In genomic region chr5:137320056-137321045, GRCh38 we compare ENCODE assay signal across 9 cellular contexts.
DNase-seq lines count a peak whose midpoint lies in the region; ATAC-seq, FAIRE-seq and TF ChIP-seq lines count a peak whose summit lies in the region.
"Had no signal": no experiment of that assay in that cellular context is flagged by ENCODE, and none has a peak within 500 bp of the region (broad histone marks: within the 10 kb centered on the region; RNA-seq: fewer than 3 reads in every experiment).

No MANE protein-coding gene starts in this region.

- no peaks in the 10 kb centered on the region for H3K23me2 ChIP-seq in H1 (ENCODE audit: low read depth, low read length)

- H3K27me3 ChIP-seq in RWPE2 (ENCODE audit: insufficient read depth, poor library complexity, severe bottlenecking), result no peaks in the 10 kb centered on the region
- no peaks in the 10 kb centered on the region for H3K27me3 ChIP-seq in H1 (replicated peaks in 1 of 4; ENCODE audit: control insufficient read depth in 3 of 4, extremely low read depth in 1 of 4, insufficient read depth in 3 of 4, low read length in 3 of 4)
- no peaks in the 10 kb centered on the region for H3K27me3 ChIP-seq in CD8-positive, alpha-beta memory T cell (ENCODE audit: insufficient read depth, low read length, poor library complexity, severe bottlenecking)

- no peak overlapping the region for H4K5ac ChIP-seq in H1 (ENCODE audit: insufficient read length, low read depth, low read length)

- H3K9me3 Mint-ChIP-seq in CD8-positive, alpha-beta memory T cell, result peaks cover 0 to 14% (median 2%) of the 10 kb centered on the region in 5 donors

- H3K56ac ChIP-seq in H1 (replicated peaks; ENCODE audit: insufficient read length, low read depth, low read length), result no peak overlapping the region

- TF ChIP-seq CTCF in AG04449 (IDR thresholded peaks at IDR 0.05; ENCODE audit: insufficient read depth, low read length, missing control alignments), result peak; percentile 57
- peak; percentile 70 for TF ChIP-seq CTCF in GM10248 (IDR thresholded peaks at IDR 0.05; ENCODE audit: control extremely low read depth, extremely low read depth, low read depth, missing control alignments)
- TF ChIP-seq CTCF in LNCaP clone FGC (IDR thresholded peaks at IDR 0.05; ENCODE audit: control insufficient read depth, extremely low read depth, insufficient read depth), result peak; percentile 67
- peak; percentile 97 for TF ChIP-seq CTCF in RWPE2 (IDR thresholded peaks at IDR 0.05; ENCODE audit: poor library complexity, severe bottlenecking)
- peak in 2 of 3 experiments; percentile 69 to 77; a peak in 3 of 4 replicates for TF ChIP-seq CTCF in H1 (IDR thresholded peaks at IDR 0.05; ENCODE audit: control extremely low read depth in 1 of 3, insufficient read depth in 1 of 3, low read depth in 1 of 3, low read length in 3 of 3)

- no peaks in the 10 kb centered on the region for H3K79me2 ChIP-seq in H1 (ENCODE audit: control insufficient read depth in 1 of 2, insufficient read depth in 2 of 2, low read length in 2 of 2)

- H4K91ac ChIP-seq in H1 (replicated peaks; ENCODE audit: insufficient read length, low read length), result no peak overlapping the region

- no peaks in the 10 kb centered on the region for H3K79me1 ChIP-seq in H1 (ENCODE audit: low read depth, low read length)

- ATAC-seq in RWPE2 (ENCODE audit: low read depth) (peak; percentile 54), HG03097 (IDR thresholded peaks at IDR 0.05; ENCODE audit: low FRiP score, unreplicated experiment) (no peak)

- no peak overlapping the region for H3K9ac ChIP-seq in H1 (replicated peaks in 1 of 4; ENCODE audit: extremely low read depth in 1 of 4, low read depth in 3 of 4, low read length in 3 of 4)

- H3K23ac ChIP-seq in H1 (ENCODE audit: insufficient read length), result no peak overlapping the region

- H2BK12ac ChIP-seq in H1 (ENCODE audit: low read depth, low read length), result no peak overlapping the region

- no peak overlapping the region for H2BK5ac ChIP-seq in H1 (ENCODE audit: low read depth, low read length)

- DNase-seq in AG04449 (ENCODE audit: low read depth, low spot score), result no peak
- peak; percentile 68 for DNase-seq in GM10248 (ENCODE audit: extremely low spot score)
- no peak for DNase-seq in LNCaP clone FGC (ENCODE audit: low read depth)
- DNase-seq in RWPE2 (ENCODE audit: low spot score), result no peak
- DNase-seq in H1 (ENCODE audit: low read depth in 1 of 2, low spot score in 2 of 2), result peak in 1 of 2 experiments; percentile 71
- peak; percentile 89 for DNase-seq in medulla oblongata (ENCODE audit: extremely low spot score)
- no peak for DNase-seq in CD8-positive, alpha-beta memory T cell

- H2AFZ ChIP-seq in H1 (ENCODE audit: low read length), result peak overlapping the region; percentile 86

- H3K4ac ChIP-seq in H1 (replicated peaks; ENCODE audit: insufficient read length, low read depth, low read length), result no peak overlapping the region

- H3K4me2 ChIP-seq in H1 (ENCODE audit: insufficient read depth in 1 of 2, low read depth in 2 of 2, low read length in 2 of 2), result peak overlapping the region in 1 of 2 experiments; percentile 30; a peak in 2 of 4 replicates

- H3K4me3 Mint-ChIP-seq in CD8-positive, alpha-beta memory T cell, result no peak overlapping the region

- H3K18ac ChIP-seq in H1 (ENCODE audit: extremely low read depth, low read length), result no peak overlapping the region

- no peak overlapping the region for H2AK5ac ChIP-seq in H1 (ENCODE audit: low read depth, low read length)

- peaks cover 6 to 29% of the 10 kb centered on the region in 2 donors for H3K27me3 Mint-ChIP-seq in CD8-positive, alpha-beta memory T cell

- peak; percentile 74 to 84 for TF ChIP-seq RAD21 in H1 (IDR thresholded peaks at IDR 0.05 in 1 of 2, conservative IDR thresholded peaks at IDR 0.05 in 1 of 2; ENCODE audit: low read depth in 2 of 2, low read length in 2 of 2)

- H4K20me1 ChIP-seq in H1 (replicated peaks in 1 of 2; ENCODE audit: control insufficient read depth in 1 of 2, insufficient read depth in 2 of 2, low read length in 2 of 2), result no peaks in the 10 kb centered on the region

- CTCF ChIA-PET in AG04449 (lab: Yijun Ruan, JAX) (interaction anchor here (0.6 to 10.5 kb wide), 84 partner anchors 8 to 528 kb away, joined by 3 to 170 read pairs (median 4); partner anchors contain the start of gene SPOCK1), GM10248 (lab: Yijun Ruan, JAX) (interaction anchor here (0.6 to 9.8 kb wide), 47 partner anchors 8 to 813 kb away, joined by 3 to 111 read pairs (median 6); partner anchors contain the start of gene SPOCK1), H1 (lab: Charles Lee; ENCODE audit: partially characterized antibody) (interaction anchor here (0.6 to 5.3 kb wide), 67 partner anchors 8 to 946 kb away, joined by 3 to 80 read pairs (median 4); partner anchors contain the start of gene SPOCK1)
- CTCF ChIA-PET in CD8-positive, alpha-beta memory T cell (lab: Charles Lee), result interaction anchor here (0.7 kb wide), 1 partner anchor 248 kb away, joined by 3 read pairs; no protein-coding TSS in a partner anchor

- POLR2A ChIA-PET in AG04449 (lab: Yijun Ruan, JAX) (interaction anchor here (0.7 to 1.4 kb wide), 3 partner anchors 177 to 505 kb away, joined by 3 read pairs; no protein-coding TSS in a partner anchor), GM10248 (lab: Yijun Ruan, JAX) (no interaction called here), H1 (lab: Charles Lee; ENCODE audit: partially characterized antibody) (interaction anchor here (0.9 to 1.6 kb wide), 5 partner anchors 10 to 177 kb away, joined by 3 to 5 read pairs (median 3); no protein-coding TSS in a partner anchor)
- POLR2A ChIA-PET in CD8-positive, alpha-beta memory T cell (lab: Charles Lee), result no interaction called here

- no peak overlapping the region for H3K27ac Mint-ChIP-seq in CD8-positive, alpha-beta memory T cell

- no peaks in the 10 kb centered on the region for H3K4me1 ChIP-seq in RWPE2 (ENCODE audit: insufficient read depth, poor library complexity, severe bottlenecking)
- H3K4me1 ChIP-seq in H1 (replicated peaks in 1 of 4; ENCODE audit: control insufficient read depth in 3 of 4, insufficient read depth in 4 of 4, low read length in 3 of 4), result peaks cover 0 to 4% (median 0%) of the 10 kb centered on the region in 4 experiments; a peak in 2 of 7 replicates
- H3K4me1 ChIP-seq in CD8-positive, alpha-beta memory T cell (ENCODE audit: insufficient read depth, low read length), result no peaks in the 10 kb centered on the region

- no peak overlapping the region for H4K8ac ChIP-seq in H1 (ENCODE audit: extremely low read depth, insufficient read depth, low read length)

- 5% methylated on average over 3 of the region's 3 CpGs; no CpG with 5 or more reads in 1 of the 2 experiments for WGBS in H1 (ENCODE audit: extremely low coverage in 1 of 2, insufficient coverage in 1 of 2, insufficient read length in 1 of 2, insufficient replicate concordance in 2 of 2, low coverage in 1 of 2, low lambda C conversion rate in 2 of 2, missing lambda C conversion rate in 1 of 2), 2 experiments

- no peaks in the 10 kb centered on the region for H3K36me3 Mint-ChIP-seq in CD8-positive, alpha-beta memory T cell

- no peaks in the 10 kb centered on the region for H3K4me1 Mint-ChIP-seq in CD8-positive, alpha-beta memory T cell

- FAIRE-seq in H1 (lab: Jason Lieb, UNC), result peak; percentile 94

- no peak overlapping the region for H3K27ac ChIP-seq in RWPE2 (ENCODE audit: poor library complexity, severe bottlenecking)
- no peak overlapping the region for H3K27ac ChIP-seq in H1 (ENCODE audit: low read depth, low read length)
- no peak overlapping the region for H3K27ac ChIP-seq in CD8-positive, alpha-beta memory T cell (ENCODE audit: low read depth, low read length)
- H3K27ac ChIP-seq: HL-60 had no signal

- H3K36me3 ChIP-seq in RWPE2 (ENCODE audit: low read depth) (no peaks in the 10 kb centered on the region), H1 (ENCODE audit: control insufficient read depth in 2 of 4, insufficient read depth in 4 of 4, low read length in 3 of 4) (no peaks in the 10 kb centered on the region)
- H3K36me3 ChIP-seq in CD8-positive, alpha-beta memory T cell (ENCODE audit: insufficient read depth, low read length), result no peaks in the 10 kb centered on the region

- H3K4me3 ChIP-seq in AG04449 (ENCODE audit: low read depth, low read length) (no peak overlapping the region), LNCaP clone FGC (ENCODE audit: low read depth, low read length) (no peak overlapping the region), RWPE2 (ENCODE audit: severe bottlenecking) (no peak overlapping the region), H1 (ENCODE audit: extremely low read depth in 1 of 4, insufficient read depth in 2 of 4, low read depth in 3 of 4, low read length in 4 of 4) (no peak overlapping the region)
- H3K4me3 ChIP-seq in CD8-positive, alpha-beta memory T cell (ENCODE audit: low read length), result no peak overlapping the region

- TF ChIP-seq POLR2A in H1 (IDR thresholded peaks at IDR 0.05; ENCODE audit: control extremely low read depth in 1 of 2, low read depth in 2 of 2, low read length in 2 of 2), result no peak

- H2BK120ac ChIP-seq in H1 (replicated peaks; ENCODE audit: low read depth, low read length), result no peak overlapping the region

- H3K9me3 ChIP-seq in RWPE2 (ENCODE audit: severe bottlenecking) (peaks cover 2% of the 10 kb centered on the region), H1 (ENCODE audit: insufficient read depth in 2 of 2, low read depth in 1 of 2, low read length in 1 of 2) (no peaks in the 10 kb centered on the region)
- no peaks in the 10 kb centered on the region for H3K9me3 ChIP-seq in CD8-positive, alpha-beta memory T cell (ENCODE audit: low read length)

- H2BK20ac ChIP-seq in H1 (ENCODE audit: low read length), result no peak overlapping the region

- no peak overlapping the region for H3K14ac ChIP-seq in H1 (ENCODE audit: insufficient read length)

- H2BK15ac ChIP-seq in H1 (ENCODE audit: low read length), result no peak overlapping the region

- no peak for TF ChIP-seq EP300 in H1 (IDR thresholded peaks at IDR 0.05; ENCODE audit: borderline replicate concordance in 1 of 2, low read depth in 2 of 2, low read length in 2 of 2)

TF ChIP-seq in H1, 55 proteins besides CTCF, POLR2A, EP300 and RAD21:
- TF ChIP-seq PHF8 (conservative IDR thresholded peaks at IDR 0.05; ENCODE audit: low read depth, low read length), result no peak
- TF ChIP-seq CTBP2 (IDR thresholded peaks at IDR 0.05; ENCODE audit: borderline replicate concordance, insufficient read depth, insufficient read length, low read length), result no peak
- no peak for TF ChIP-seq BACH1 (IDR thresholded peaks at IDR 0.05; ENCODE audit: low read length)
- TF ChIP-seq HDAC2 (IDR thresholded peaks at IDR 0.05; ENCODE audit: borderline replicate concordance in 1 of 2, low read depth in 2 of 2, low read length in 2 of 2), result no peak
- TF ChIP-seq TAF1 (IDR thresholded peaks at IDR 0.05; ENCODE audit: low read depth, low read length), result no peak
- peak; percentile 80 for TF ChIP-seq TEAD4 (IDR thresholded peaks at IDR 0.05; ENCODE audit: low read depth, low read length)
- no peak for TF ChIP-seq TAF7 (optimal IDR thresholded peaks at IDR 0.05; ENCODE audit: borderline replicate concordance, low read depth, low read length)

Comparison
In these comparisons a context has a peak if more than half of its experiments do, and no peak if none do; other contexts are left out.
1. DNase-seq: peak in GM10248 (single experiment) and medulla oblongata (single experiment); none in AG04449 (single experiment), LNCaP clone FGC (single experiment), RWPE2 (single experiment) and CD8-positive, alpha-beta memory T cell (0 of 5).
2. POLR2A ChIA-PET loops: an anchor here in AG04449 (0.7 to 1.4 kb wide) and H1 (0.9 to 1.6 kb wide); none called in GM10248 and CD8-positive, alpha-beta memory T cell.
3. Peak in every context shown above with its lines, with median percentiles within 50 percentile points of each other: CTCF ChIP-seq.